Comparison of ENCODE assay signal across 8 cellular contexts in genomic region chr11:65575568-65576231, GRCh38. TPM values are rescaled to one million over a fixed set of nuclear protein-coding genes. Genes with fewer than 3 reads are reported as not detected.
DNase-seq lines count a peak whose midpoint lies in the region; ATAC-seq, FAIRE-seq and TF ChIP-seq lines count a peak whose summit lies in the region.

TSS of gene EHBP1L1 (plus strand) at chr11:65576053. CDS start at chr11:65576303, 250 bp downstream.

- no peak for TF ChIP-seq CTCF in RWPE2 (IDR thresholded peaks at IDR 0.05; ENCODE audit: poor library complexity, severe bottlenecking)
- no peak for TF ChIP-seq CTCF in pancreas (IDR thresholded peaks at IDR 0.05)
- TF ChIP-seq CTCF in upper lobe of right lung (IDR thresholded peaks at IDR 0.05), result no peak

- H3K27ac ChIP-seq in RWPE2 (ENCODE audit: poor library complexity, severe bottlenecking) (peak within 1 kb of the TSS; percentile 86), pancreas (peak within 1 kb of the TSS; percentile 9 to 86 (median 57)), upper lobe of right lung (peak within 1 kb of the TSS; percentile 86)

- ATAC-seq in HG02571 (IDR thresholded peaks at IDR 0.05; ENCODE audit: unreplicated experiment), result peak; percentile 19
- 0 out of 3 replicates have a peak, but pooled peaks have one; percentile 1 for ATAC-seq in RWPE2 (ENCODE audit: low read depth)
- peak; percentile 7 to 27 (median 14) for ATAC-seq in pancreas
- ATAC-seq in upper lobe of right lung, result peak; percentile 49

- DNase-seq in CMK (ENCODE audit: low read depth), result peak; percentile 78
- DNase-seq in RWPE2 (ENCODE audit: low spot score), result no peak
- DNase-seq in activated effector memory CD4-positive, alpha-beta T cell treated with Interleukin-2 at 50 U/mL for 16 hours, result peak; percentile 77
- DNase-seq in foreskin melanocyte, result peak; percentile 42
- DNase-seq in pancreas, result peak in 4 of 6 donors; percentile 62 to 85 (median 72)
- peak; percentile 91 for DNase-seq in upper lobe of right lung
- DNase-seq in putamen (ENCODE audit: low spot score), result no peak

- WGBS in pancreas, 2 donors, result 2 to 5% methylated on average over 51 to 69 of the region's 69 CpGs

- H3K9me3 ChIP-seq in RWPE2 (ENCODE audit: severe bottlenecking), result no peaks in the 10 kb centered on the region
- H3K9me3 ChIP-seq in pancreas, result no peaks in the 10 kb centered on the region
- no peaks in the 10 kb centered on the region for H3K9me3 ChIP-seq in upper lobe of right lung

- H3K4me1 ChIP-seq in RWPE2 (ENCODE audit: insufficient read depth, poor library complexity, severe bottlenecking), result peaks cover 16% of the 10 kb centered on the region
- H3K4me1 ChIP-seq in pancreas, result peaks cover 13 to 34% (median 13%) of the 10 kb centered on the region in 3 donors
- peaks cover 56% of the 10 kb centered on the region for H3K4me1 ChIP-seq in upper lobe of right lung

- intact Hi-C loops in pancreas (cut with DNase I) (no loop called here), upper lobe of right lung (cut with DNase I) (no loop called here)

- FAIRE-seq in pancreas (lab: Jason Lieb, UNC), result no peak

- H3K27me3 ChIP-seq in RWPE2 (ENCODE audit: insufficient read depth, poor library complexity, severe bottlenecking) (no peaks in the 10 kb centered on the region), pancreas (no peaks in the 10 kb centered on the region), upper lobe of right lung (no peaks in the 10 kb centered on the region)

- peak within 1 kb of the TSS; percentile 83 for H3K4me3 ChIP-seq in RWPE2 (ENCODE audit: severe bottlenecking)
- H3K4me3 ChIP-seq in pancreas, result peak within 1 kb of the TSS; percentile 23 to 88 (median 72)
- H3K4me3 ChIP-seq in upper lobe of right lung, result peak within 1 kb of the TSS; percentile 66

- peaks cover 25% of the 10 kb centered on the region for H3K36me3 ChIP-seq in RWPE2 (ENCODE audit: low read depth)
- H3K36me3 ChIP-seq in pancreas, result no peaks in the 10 kb centered on the region
- peaks cover 15% of the 10 kb centered on the region for H3K36me3 ChIP-seq in upper lobe of right lung

RNA-seq across cellular contexts. Expression of gene EHBP1L1, which starts in this region (rescaled TPM):
- total RNA-seq in pancreas, result 10 to 100 TPM in 4 of 6 donors, 1 to 10 TPM in 2; 6.5 to 26.2 (median 11.2) TPM
- 10 to 100 TPM; 25.0 to 34.2 TPM for polyA plus RNA-seq in pancreas
- total RNA-seq in upper lobe of right lung, result 88.3 TPM

Comparison
In these comparisons a context has a peak if more than half of its experiments do, and no peak if none do; other contexts are left out.
1. DNase-seq: peak in CMK (single experiment), activated effector memory CD4-positive, alpha-beta T cell treated with Interleukin-2 at 50 U/mL for 16 hours (single experiment), foreskin melanocyte (single experiment), pancreas (4 of 6) and upper lobe of right lung (single experiment); none in RWPE2 (single experiment) and putamen (single experiment).
2. Peak in every context shown above with its lines, with median percentiles within 50 percentile points of each other: ATAC-seq, H3K27ac ChIP-seq and H3K4me3 ChIP-seq.